8 cellular contexts compared by ENCODE assay signal in the genomic region with DNA sequence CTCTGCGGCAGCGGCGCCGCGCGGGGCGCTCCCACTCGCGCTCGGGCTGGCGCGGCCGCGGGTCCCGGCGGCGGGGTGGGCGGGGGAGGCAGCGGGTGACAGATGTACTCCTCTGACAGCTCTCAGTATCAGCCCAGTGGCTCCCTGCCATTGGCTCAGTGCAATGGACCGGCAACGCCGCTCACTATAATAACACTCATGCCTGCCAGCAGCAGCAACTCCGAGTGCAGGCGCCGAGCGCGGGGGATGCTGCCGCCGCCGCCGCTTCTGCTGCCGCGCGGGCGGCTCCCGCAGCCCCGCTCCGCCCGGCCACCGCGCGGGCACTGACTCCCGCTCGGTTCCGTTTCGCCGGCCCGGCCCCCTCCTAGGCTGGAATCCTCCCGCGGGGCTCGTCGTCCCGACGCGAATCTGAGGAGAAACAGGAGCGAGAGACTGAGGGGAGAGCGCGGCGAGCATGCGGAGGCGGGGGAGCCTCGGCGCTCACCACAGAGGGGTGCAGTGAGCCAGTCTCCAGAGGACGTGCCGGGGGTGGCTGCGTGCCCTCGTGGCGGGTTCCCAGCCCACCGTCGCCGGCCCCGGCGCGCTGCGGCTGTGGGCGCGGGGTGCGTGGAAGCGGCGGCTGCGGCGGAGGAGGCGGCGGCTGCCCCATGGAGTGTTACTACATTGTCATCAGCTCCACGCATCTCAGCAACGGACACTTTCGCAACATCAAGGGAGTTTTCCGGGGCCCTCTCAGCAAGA. TPM values are rescaled to one million over a fixed set of nuclear protein-coding genes. Genes with fewer than 3 reads are reported as not detected.
DNase-seq lines count a peak whose midpoint lies in the region; ATAC-seq and TF ChIP-seq lines count a peak whose summit lies in the region.

A gene (plus strand): TSS at position 217 of the 741 bp plus-strand sequence. CDS start 431 bp downstream, at position 648.

- peak within 1 kb of the TSS; percentile 51 for H3K4me3 Mint-ChIP-seq in CD8-positive, alpha-beta T cell
- H3K4me3 Mint-ChIP-seq in activated CD8-positive, alpha-beta memory T cell treated with anti-CD3 and anti-CD28 coated beads, Interleukin-2, amount 10 ng/mL, durations not matched to agents 7 days and 5 days, result peak within 1 kb of the TSS; percentile 33
- H3K4me3 Mint-ChIP-seq in naive thymus-derived CD8-positive, alpha-beta T cell, result peak within 1 kb of the TSS; percentile 25 to 79 (median 63)

- no peaks in the 10 kb centered on the region for H3K9me3 Mint-ChIP-seq in CD8-positive, alpha-beta T cell
- no peaks in the 10 kb centered on the region for H3K9me3 Mint-ChIP-seq in activated CD8-positive, alpha-beta memory T cell treated with anti-CD3 and anti-CD28 coated beads, Interleukin-2, amount 10 ng/mL, durations not matched to agents 7 days and 5 days (ENCODE audit: low read depth)
- H3K9me3 Mint-ChIP-seq in naive thymus-derived CD8-positive, alpha-beta T cell, result peaks cover 0 to 9% (median 0%) of the 10 kb centered on the region in 9 donors

- peak in 1 of 7 experiments; percentile 16 for DNase-seq in CD8-positive, alpha-beta T cell
- DNase-seq in NCI-H2227 (lab: John Stamatoyannopoulos, UW; ENCODE audit: unreplicated experiment) (peak; percentile 81), foreskin fibroblast (peak; percentile 48 to 72), KG1 (lab: John Stamatoyannopoulos, UW) (no peak)
- DNase-seq in activated CD8-positive, alpha-beta memory T cell treated with anti-CD3 and anti-CD28 coated beads, Interleukin-2, amount 10 ng/mL, durations not matched to agents 7 days and 5 days, result no peak
- DNase-seq in naive thymus-derived CD8-positive, alpha-beta T cell, result peak in 1 of 10 donors; percentile 58

- no peak within 1 kb of the TSS for H3K27ac ChIP-seq in CD8-positive, alpha-beta T cell (ENCODE audit: low read depth, low read length)

- no peak within 1 kb of the TSS for H3K27ac Mint-ChIP-seq in CD8-positive, alpha-beta T cell
- peak within 1 kb of the TSS; percentile 33 for H3K27ac Mint-ChIP-seq in activated CD8-positive, alpha-beta memory T cell treated with anti-CD3 and anti-CD28 coated beads, Interleukin-2, amount 10 ng/mL, durations not matched to agents 7 days and 5 days
- H3K27ac Mint-ChIP-seq in naive thymus-derived CD8-positive, alpha-beta T cell, result peak within 1 kb of the TSS in 1 of 10 donors; percentile 5

- intact Hi-C loops in CD8-positive, alpha-beta T cell (cut with DNase I, micrococcal nuclease), result no loop called here

- POLR2A ChIA-PET in CD8-positive, alpha-beta T cell (lab: Charles Lee), result no interaction called here
- POLR2A ChIA-PET in naive thymus-derived CD8-positive, alpha-beta T cell (lab: Charles Lee), result no interaction called here

- no peaks in the 10 kb centered on the region for H3K9me3 ChIP-seq in CD8-positive, alpha-beta T cell (ENCODE audit: low read length)

- H3K4me1 ChIP-seq in CD8-positive, alpha-beta T cell (ENCODE audit: insufficient read depth, low read length), result peaks cover 10% of the 10 kb centered on the region

- no peak for TF ChIP-seq CTCF in CD8-positive, alpha-beta T cell (IDR thresholded peaks at IDR 0.05)
- TF ChIP-seq CTCF in foreskin fibroblast (IDR thresholded peaks at IDR 0.05; ENCODE audit: low read depth, low read length), result no peak

- no peak within 1 kb of the TSS for H3K4me3 ChIP-seq in CD8-positive, alpha-beta T cell (ENCODE audit: low read depth, low read length)
- peak within 1 kb of the TSS; percentile 54 to 66 for H3K4me3 ChIP-seq in foreskin fibroblast (ENCODE audit: low read depth in 1 of 2, low read length in 2 of 2)

- H3K27me3 ChIP-seq in CD8-positive, alpha-beta T cell (ENCODE audit: insufficient read depth, low read length), result peaks cover 12% of the 10 kb centered on the region

- H3K27me3 Mint-ChIP-seq in CD8-positive, alpha-beta T cell (ENCODE audit: low read depth), result peaks cover 40% of the 10 kb centered on the region
- peaks cover 38% of the 10 kb centered on the region for H3K27me3 Mint-ChIP-seq in activated CD8-positive, alpha-beta memory T cell treated with anti-CD3 and anti-CD28 coated beads, Interleukin-2, amount 10 ng/mL, durations not matched to agents 7 days and 5 days
- H3K27me3 Mint-ChIP-seq in naive thymus-derived CD8-positive, alpha-beta T cell, result peaks cover 25 to 57% (median 33%) of the 10 kb centered on the region in 5 donors

- no peaks in the 10 kb centered on the region for H3K36me3 ChIP-seq in CD8-positive, alpha-beta T cell (ENCODE audit: insufficient read depth, low read length)

- H3K36me3 Mint-ChIP-seq in CD8-positive, alpha-beta T cell, result no peaks in the 10 kb centered on the region
- peaks cover 3% of the 10 kb centered on the region for H3K36me3 Mint-ChIP-seq in activated CD8-positive, alpha-beta memory T cell treated with anti-CD3 and anti-CD28 coated beads, Interleukin-2, amount 10 ng/mL, durations not matched to agents 7 days and 5 days
- peaks cover 0 to 9% (median 3%) of the 10 kb centered on the region in 3 donors for H3K36me3 Mint-ChIP-seq in naive thymus-derived CD8-positive, alpha-beta T cell

- CTCF ChIA-PET in CD8-positive, alpha-beta T cell (lab: Charles Lee), result no interaction called here
- CTCF ChIA-PET in activated CD8-positive, alpha-beta memory T cell treated with anti-CD3 and anti-CD28 coated beads, Interleukin-2, amount 10 ng/mL, durations not matched to agents 7 days and 5 days (lab: Charles Lee), result no interaction called here

- peaks cover 15% of the 10 kb centered on the region for H3K4me1 Mint-ChIP-seq in CD8-positive, alpha-beta T cell (ENCODE audit: low read depth)
- H3K4me1 Mint-ChIP-seq in activated CD8-positive, alpha-beta memory T cell treated with anti-CD3 and anti-CD28 coated beads, Interleukin-2, amount 10 ng/mL, durations not matched to agents 7 days and 5 days, result peaks cover 8% of the 10 kb centered on the region
- peaks cover 4 to 24% (median 16%) of the 10 kb centered on the region in 4 donors for H3K4me1 Mint-ChIP-seq in naive thymus-derived CD8-positive, alpha-beta T cell

- ATAC-seq in CD8-positive, alpha-beta T cell, result no peak
- peak; percentile 87 for ATAC-seq in GM18909 (IDR thresholded peaks at IDR 0.05; ENCODE audit: poor library complexity, unreplicated experiment)
- ATAC-seq in HG03039 (IDR thresholded peaks at IDR 0.05; ENCODE audit: unreplicated experiment), result peak; percentile 88
- peak; percentile 57 for ATAC-seq in activated CD8-positive, alpha-beta memory T cell treated with anti-CD3 and anti-CD28 coated beads, Interleukin-2, amount 10 ng/mL, durations not matched to agents 7 days and 5 days
- ATAC-seq in naive thymus-derived CD8-positive, alpha-beta T cell, result peak; percentile 53 to 63

RNA-seq across cellular contexts. Expression of the gene that starts here (rescaled TPM):
- total RNA-seq in CD8-positive, alpha-beta T cell, result not detected
- total RNA-seq in activated CD8-positive, alpha-beta memory T cell treated with anti-CD3 and anti-CD28 coated beads, Interleukin-2, amount 10 ng/mL, durations not matched to agents 7 days and 5 days, result not detected
- not detected for total RNA-seq in naive thymus-derived CD8-positive, alpha-beta T cell
- not detected for polyA plus RNA-seq in naive thymus-derived CD8-positive, alpha-beta T cell

Comparison
In these comparisons a context has a peak if more than half of its experiments do, and no peak if none do; other contexts are left out.
1. Peak in ATAC-seq in activated CD8-positive, alpha-beta memory T cell treated with anti-CD3 and anti-CD28 coated beads, Interleukin-2, amount 10 ng/mL, durations not matched to agents 7 days and 5 days; RNA of the gene not detected or under 1 TPM.
2. Peak in ATAC-seq in naive thymus-derived CD8-positive, alpha-beta T cell; RNA of the gene not detected or under 1 TPM.
3. DNase-seq: peak in NCI-H2227 (single experiment) and foreskin fibroblast (2 of 2); none in activated CD8-positive, alpha-beta memory T cell treated with anti-CD3 and anti-CD28 coated beads, Interleukin-2, amount 10 ng/mL, durations not matched to agents 7 days and 5 days (single experiment) and KG1 (single experiment).
4. Peak in every context shown above with its lines, with median percentiles within 50 percentile points of each other: H3K4me3 Mint-ChIP-seq.